In the genomic region with DNA sequence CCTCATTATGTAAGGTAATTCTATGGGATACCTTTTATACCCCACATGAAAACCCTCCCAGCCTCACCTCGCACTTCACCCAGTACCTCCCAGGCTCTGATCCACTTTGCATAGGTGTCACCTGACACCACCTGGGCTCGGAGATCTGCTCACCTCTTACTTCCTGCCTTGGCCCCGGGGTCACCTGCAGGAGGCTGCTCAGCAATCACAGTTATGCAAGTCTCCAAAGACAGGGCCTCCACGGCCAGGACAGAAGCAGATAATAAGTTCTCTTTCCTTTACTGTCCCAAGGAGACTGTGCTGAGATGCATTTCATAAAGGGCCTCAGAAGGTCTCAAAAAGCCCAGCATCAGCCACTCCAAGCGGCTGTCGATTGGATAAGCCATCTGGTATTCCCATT, we compare ENCODE assay signal across 15 cellular contexts.
"Had no signal": no experiment of that assay in that cellular context is flagged by ENCODE, and none has a peak within 500 bp of the region (broad histone marks: within the 10 kb centered on the region; RNA-seq: fewer than 3 reads in every experiment).

No MANE protein-coding gene starts in this region.

- H3K36me3 ChIP-seq: thyroid gland had no signal

- H3K4me3 ChIP-seq: lung, thyroid gland had no signal

- H3K9me3 ChIP-seq: thyroid gland had no signal

- DNase-seq: activated CD4-positive, alpha-beta T cell treated with anti-CD3 and anti-CD28 coated beads for 48 hours; activated CD8-positive, alpha-beta memory T cell treated with anti-CD3 and anti-CD28 coated beads, Interleukin-2, amount 50 U/mL, for 4 hours; activated CD8-positive, alpha-beta T cell treated with anti-CD3 and anti-CD28 coated beads for 36 hours; activated gamma-delta T cell treated with Interleukin-2 at 50 U/mL for 16 hours; activated naive CD8-positive, alpha-beta T cell treated with anti-CD3 and anti-CD28 coated beads for 36 hours; activated T-cell treated with anti-CD3 and anti-CD28 coated beads, Interleukin-2, amount 50 U/mL, for 48 hours; cortex of kidney; effector CD4-positive, alpha-beta T cell; foreskin fibroblast; hypothalamus; left colon; naive B cell; stimulated activated CD4-positive, alpha-beta T cell treated with anti-CD3 and anti-CD28 coated beads, Interleukin-2, amount 100 ng/mL, for 48 hours; thyroid gland had no signal

- H3K27ac ChIP-seq: thyroid gland had no signal

- H3K27me3 ChIP-seq: thyroid gland had no signal

- H3K4me1 ChIP-seq: thyroid gland had no signal
